In genomic region chr17:8162232-8162996, GRCh38 we compare ENCODE assay signal across 8 cellular contexts. TPM values are rescaled to one million over a fixed set of nuclear protein-coding genes. Genes with fewer than 3 reads are reported as not detected.
DNase-seq lines count a peak whose midpoint lies in the region; ATAC-seq and TF ChIP-seq lines count a peak whose summit lies in the region.

Gene VAMP2 (minus strand): TSS chr17:8162948. CDS start chr17:8162879, 69 bp downstream.

- DNase-seq in GM12864 (ENCODE audit: low read depth) (no peak), T-cell (peak; percentile 65 to 88 (median 81)), amygdala (lab: John Stamatoyannopoulos, UW) (peak in 45 of 56 donors; percentile 30 to 89 (median 66)), right cardiac atrium (peak; percentile 85 to 95 (median 94)), retina (peak; percentile 75)

- peaks cover 25% of the 10 kb centered on the region for H3K36me3 Mint-ChIP-seq in T-cell

- H3K4me1 Mint-ChIP-seq in T-cell: peaks cover 56 to 66% (median 63%) of the 10 kb centered on the region in 3 donors

- under 1% methylated on average over 75 of the region's 75 CpGs for WGBS in right cardiac atrium

- no peaks in the 10 kb centered on the region for H3K9me3 Mint-ChIP-seq in T-cell

- TF ChIP-seq CTCF in GM12864 (IDR thresholded peaks at IDR 0.05; ENCODE audit: low read depth, low read length, missing control alignments): no peak

- H3K9me3 ChIP-seq in right cardiac atrium (ENCODE audit: control insufficient read depth, low read length): no peaks in the 10 kb centered on the region

- no peaks in the 10 kb centered on the region for H3K27me3 Mint-ChIP-seq in T-cell

- H3K27ac ChIP-seq in right cardiac atrium (ENCODE audit: low read length): peak within 1 kb of the TSS; percentile 97

- CTCF ChIA-PET in T-cell (lab: Charles Lee): no interaction called here

- ATAC-seq in HG03521 (IDR thresholded peaks at IDR 0.05; ENCODE audit: unreplicated experiment) (peak; percentile 43), T-cell (replicated peaks in 1 of 4) (peak; percentile 68 to 69 (median 69)), right cardiac atrium (peak; percentile 50 to 64), HG02884 (IDR thresholded peaks at IDR 0.05; ENCODE audit: unreplicated experiment) (no peak), HG03025 (IDR thresholded peaks at IDR 0.05; ENCODE audit: low FRiP score, unreplicated experiment) (no peak)

- H3K4me3 ChIP-seq in GM12864 (ENCODE audit: low read depth, low read length) (peak within 1 kb of the TSS; percentile 97), right cardiac atrium (ENCODE audit: low read length) (peak within 1 kb of the TSS; percentile 92)

- H3K27ac Mint-ChIP-seq in T-cell: peak within 1 kb of the TSS; percentile 98

- peak within 1 kb of the TSS; percentile 85 to 86 (median 86) for H3K4me3 Mint-ChIP-seq in T-cell

- POLR2A ChIA-PET in T-cell (lab: Charles Lee): no interaction called here

- intact Hi-C loops in right cardiac atrium (cut with DNase I): no loop called here

- H3K27me3 ChIP-seq in right cardiac atrium (ENCODE audit: control insufficient read depth, insufficient read depth): no peaks in the 10 kb centered on the region

- H3K4me1 ChIP-seq in right cardiac atrium (ENCODE audit: control insufficient read depth, insufficient read depth, low read length): peaks cover 22% of the 10 kb centered on the region

RNA-seq across cellular contexts. Expression of gene VAMP2, which starts in this region (rescaled TPM):
- 100 to 1,000 TPM; 160 to 243 (median 186) TPM for total RNA-seq in T-cell
- total RNA-seq in right cardiac atrium: 10 to 100 TPM; 68.7 to 74.9 (median 71.8) TPM
- polyA plus RNA-seq in right cardiac atrium: 50.2 TPM

Comparison
In these comparisons a context has a peak if more than half of its experiments do, and no peak if none do; other contexts are left out.
1. ATAC-seq: peak in HG03521 (single experiment), T-cell (4 of 4) and right cardiac atrium (2 of 2); none in HG02884 (single experiment) and HG03025 (single experiment).